20 cellular contexts compared by ENCODE assay signal in the genomic region with DNA sequence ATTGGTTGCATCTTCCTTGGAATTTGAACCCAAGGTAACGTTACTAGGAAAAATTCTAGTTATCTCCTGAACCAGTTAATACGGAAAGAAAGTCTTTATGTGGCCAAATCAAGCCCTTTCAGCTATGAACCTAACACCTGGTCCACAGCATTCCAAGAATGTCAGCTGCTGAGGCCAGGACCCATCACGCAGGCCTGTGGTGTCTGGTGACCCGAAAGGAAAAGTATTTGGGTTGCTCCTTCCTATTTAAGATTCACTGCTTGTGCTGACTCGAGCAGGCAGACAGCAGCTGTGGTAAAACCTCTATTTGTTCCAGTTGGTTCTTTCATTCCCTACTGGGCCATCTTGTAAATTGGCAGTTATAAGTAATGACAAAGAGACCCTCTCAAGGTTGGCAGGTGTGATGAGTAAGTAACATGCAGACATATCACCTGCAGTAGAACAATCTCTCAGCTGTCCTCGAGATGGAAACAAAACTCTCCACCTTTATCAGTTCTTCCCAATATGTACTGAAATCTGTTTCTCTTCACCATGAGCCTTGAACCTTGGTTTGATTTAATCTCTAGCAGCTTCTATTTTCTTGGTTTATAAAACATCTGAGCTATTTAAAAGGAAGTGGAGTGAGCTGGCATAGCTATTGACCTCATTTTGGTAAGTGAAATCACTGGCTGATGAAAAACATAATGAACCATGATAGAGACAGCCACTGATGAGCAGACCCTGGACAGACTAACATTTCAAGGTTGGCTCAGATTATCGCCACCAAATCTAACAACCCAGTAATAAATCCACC.
DNase-seq lines count a peak whose midpoint lies in the region; ATAC-seq and TF ChIP-seq lines count a peak whose summit lies in the region.
"Had no signal": no experiment of that assay in that cellular context is flagged by ENCODE, and none has a peak within 500 bp of the region (broad histone marks: within the 10 kb centered on the region; RNA-seq: fewer than 3 reads in every experiment).

No MANE protein-coding gene starts in this region.

- H2AFZ ChIP-seq in mammary epithelial cell (ENCODE audit: low read depth, low read length) = peak overlapping the region; percentile 38

- ATAC-seq in HG03342 (IDR thresholded peaks at IDR 0.05; ENCODE audit: unreplicated experiment) = no peak
- ATAC-seq: A549; effector memory CD8-positive, alpha-beta T cell; psoas muscle had no signal

- no TSS peak for BruUV-seq in mammary epithelial cell (replicated peaks; lab: Mats Ljungman, UMichigan)

- H3K4me2 ChIP-seq in mammary epithelial cell (ENCODE audit: insufficient read depth, low read depth, low read length) = peak overlapping the region; percentile 5
- H3K4me2 ChIP-seq: A549; BLaER1 treated with 17β-estradiol and CSF1 and Interleukin-3, amounts not matched to agents 10 nM and 100 nM had no signal

- TF ChIP-seq CTCF in mammary epithelial cell (conservative IDR thresholded peaks at IDR 0.05 in 1 of 2, IDR thresholded peaks at IDR 0.05 in 1 of 2; ENCODE audit: extremely low read depth in 1 of 2, insufficient read depth in 1 of 2, low read depth in 1 of 2, low read length in 2 of 2) (no peak), kidney epithelial cell (IDR thresholded peaks at IDR 0.05; ENCODE audit: insufficient read depth, low read length, poor library complexity, severe bottlenecking) (no peak)

- no peaks in the 10 kb centered on the region for H3K27me3 ChIP-seq in MG63
- H3K27me3 ChIP-seq in mammary epithelial cell (ENCODE audit: insufficient read depth, low read length) = no peaks in the 10 kb centered on the region
- no peaks in the 10 kb centered on the region for H3K27me3 ChIP-seq in kidney epithelial cell (ENCODE audit: control insufficient read depth, insufficient read depth, low read length)
- H3K27me3 ChIP-seq: adrenal gland; BLaER1 treated with 17β-estradiol and CSF1 and Interleukin-3, amounts not matched to agents 10 nM and 100 nM had no signal

- H3K9ac ChIP-seq in mammary epithelial cell (ENCODE audit: insufficient read depth, low read length) = no peak overlapping the region
- H3K9ac ChIP-seq: BLaER1 treated with 17β-estradiol and CSF1 and Interleukin-3, amounts not matched to agents 10 nM and 100 nM had no signal

- H3K36me3 ChIP-seq in MG63 = no peaks in the 10 kb centered on the region
- no peaks in the 10 kb centered on the region for H3K36me3 ChIP-seq in mammary epithelial cell (ENCODE audit: insufficient read depth, low read length)
- no peaks in the 10 kb centered on the region for H3K36me3 ChIP-seq in kidney epithelial cell (ENCODE audit: control insufficient read depth, insufficient read depth, low read length)
- H3K36me3 ChIP-seq: adrenal gland; BLaER1 treated with 17β-estradiol and CSF1 and Interleukin-3, amounts not matched to agents 10 nM and 100 nM had no signal

- H3K27ac ChIP-seq in mammary epithelial cell (ENCODE audit: insufficient read depth, low read depth, low read length) = peak overlapping the region; percentile 17
- H3K27ac ChIP-seq: A549; adrenal gland; BLaER1 treated with 17β-estradiol and CSF1 and Interleukin-3, amounts not matched to agents 10 nM and 100 nM; psoas muscle had no signal

- peak; percentile 30 for DNase-seq in ACHN
- DNase-seq in MG63 = peak; percentile 18
- peak; percentile 38 for DNase-seq in mammary epithelial cell
- peak; percentile 9 for DNase-seq in kidney epithelial cell (ENCODE audit: low read depth)
- no peak for DNase-seq in NOMO-1 treated with dmso at 0.1 percent for 144 hours (lab: John Stamatoyannopoulos, UW; ENCODE audit: unreplicated experiment)
- no peak for DNase-seq in activated gamma-delta T cell treated with Interleukin-2 at 50 U/mL for 16 hours
- no peak for DNase-seq in RKO (ENCODE audit: low spot score)
- DNase-seq: activated CD4-positive, alpha-beta T cell treated with anti-CD3 and anti-CD28 coated beads, Interleukin-2, amount 10 ng/mL, durations not matched to agents 24 days and 14 days; adrenal gland; cerebellar nuclear complex; effector memory CD8-positive, alpha-beta T cell; NCI-H1048; NCI-H2107; NCI-H526 treated with DMSO at 0.1 percent for 48 hours; SHP77 treated with DMSO at 0.1 percent for 48 hours; T-helper 1 cell had no signal

- dilution Hi-C loops in mammary epithelial cell (cut with HindIII; ENCODE audit: low sequenced_read_pairs) = no loop called here

- H3K4me3 ChIP-seq in MG63 (no peak overlapping the region), mammary epithelial cell (replicated peaks in 1 of 3; ENCODE audit: insufficient read depth in 1 of 3, low read depth in 2 of 3, low read length in 3 of 3) (no peak overlapping the region), kidney epithelial cell (ENCODE audit: low read depth, low read length) (no peak overlapping the region)
- H3K4me3 ChIP-seq: A549; adrenal gland; BLaER1 treated with 17β-estradiol and CSF1 and Interleukin-3, amounts not matched to agents 10 nM and 100 nM; psoas muscle had no signal

- CTCF ChIA-PET in mammary epithelial cell (lab: Charles Lee; ENCODE audit: low non-redundant PET) = no interaction called here

- no peaks in the 10 kb centered on the region for H4K20me1 ChIP-seq in mammary epithelial cell (ENCODE audit: insufficient read depth, low read length)
- H4K20me1 ChIP-seq: BLaER1 treated with 17β-estradiol and CSF1 and Interleukin-3, amounts not matched to agents 10 nM and 100 nM had no signal

- intact Hi-C loops in mammary epithelial cell (cut with micrococcal nuclease) = loop anchor here (5.0 kb wide), 1 partner anchor 34 kb away; no protein-coding TSS in a partner anchor

- 45% methylated on average over 7 of the region's 7 CpGs for WGBS in mammary epithelial cell (ENCODE audit: low coverage, missing lambda C conversion rate)

- H3K9me3 ChIP-seq in MG63 = peaks cover 5% of the 10 kb centered on the region; the same call in 1 of the 2 replicates
- H3K9me3 ChIP-seq in mammary epithelial cell (replicated peaks; ENCODE audit: insufficient read depth, low read length) = no peaks in the 10 kb centered on the region
- H3K9me3 ChIP-seq: A549, adrenal gland, psoas muscle had no signal

- H3K4me1 ChIP-seq in mammary epithelial cell (ENCODE audit: insufficient read depth, low read length) = peaks cover 27% of the 10 kb centered on the region
- H3K4me1 ChIP-seq: A549; adrenal gland; BLaER1 treated with 17β-estradiol and CSF1 and Interleukin-3, amounts not matched to agents 10 nM and 100 nM; psoas muscle had no signal

- in situ Hi-C loops in ACHN (cut with HindIII; ENCODE audit: low pct_ligation_motif_present, low pct_unique_long_range_greater_than_20kb, low sequenced_read_pairs) (no loop called here), mammary epithelial cell (cut with MboI; ENCODE audit: low sequenced_read_pairs in 2 of 2) (no loop called here)

- no peaks in the 10 kb centered on the region for H3K79me2 ChIP-seq in mammary epithelial cell (ENCODE audit: insufficient read depth, low read length)

Comparison
In these comparisons a context has a peak if more than half of its experiments do, and no peak if none do; other contexts are left out.
1. DNase-seq: peak in ACHN (single experiment), MG63 (single experiment), mammary epithelial cell (single experiment) and kidney epithelial cell (single experiment); none in NOMO-1 treated with dmso at 0.1 percent for 144 hours (single experiment), activated gamma-delta T cell treated with Interleukin-2 at 50 U/mL for 16 hours (single experiment) and RKO (single experiment).